Comparison of ENCODE assay signal across 10 cellular contexts in the genomic region with DNA sequence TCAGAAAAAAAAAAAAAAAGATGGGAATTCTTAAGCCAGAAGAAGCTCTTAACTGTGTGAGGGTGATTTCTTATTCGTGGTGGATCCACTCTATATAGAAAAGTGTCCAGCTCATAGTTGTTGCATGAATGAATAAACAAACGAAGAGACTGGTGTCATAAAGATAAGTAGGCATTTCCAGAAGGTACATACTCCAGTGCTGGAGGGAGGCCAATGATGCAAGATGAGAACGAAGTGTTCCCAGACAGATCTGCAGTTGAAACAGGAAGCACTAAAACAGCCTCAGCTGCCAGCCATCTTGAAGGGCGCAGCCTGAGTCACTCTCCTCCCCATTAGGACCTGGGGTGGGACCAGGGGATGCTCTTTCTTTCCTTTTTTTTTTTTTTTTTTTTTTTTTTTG. TPM values are rescaled to one million over a fixed set of nuclear protein-coding genes. Genes with fewer than 3 reads are reported as not detected.
A peak's percentile ranks its signal among the peaks of the same experiment; 100 is the strongest.
DNase-seq lines count a peak whose midpoint lies in the region; ATAC-seq, FAIRE-seq and TF ChIP-seq lines count a peak whose summit lies in the region.
"Had no signal": no experiment of that assay in that cellular context is flagged by ENCODE, and none has a peak within 500 bp of the region (broad histone marks: within the 10 kb centered on the region; RNA-seq: fewer than 3 reads in every experiment).

No MANE protein-coding gene starts in this region.

- H3K4me1 ChIP-seq in SJSA1 (replicated peaks) = peaks cover 6% of the 10 kb centered on the region
- H3K4me1 ChIP-seq: BLaER1 had no signal

- peak; percentile 86 for ATAC-seq in Right ventricle myocardium inferior
- ATAC-seq in HG03196 (IDR thresholded peaks at IDR 0.05; ENCODE audit: unreplicated experiment) = no peak
- no peak for ATAC-seq in HG02884 (IDR thresholded peaks at IDR 0.05; ENCODE audit: unreplicated experiment)

- H3K27me3 Mint-ChIP-seq in activated T-helper 2 cell treated with anti-CD3 and anti-CD28 coated beads, Interferon-gamma antibody, Interleukin-2, Interleukin-4, amounts not matched to agents 10 μg/mL and 5 μg/mL and 100 μg/mL, durations not matched to agents 14 hours and 24 hours and 36 hours (ENCODE audit: low read depth) = peaks cover 7% of the 10 kb centered on the region

- H3K27me3 ChIP-seq in SJSA1 (replicated peaks) = no peaks in the 10 kb centered on the region
- H3K27me3 ChIP-seq: BLaER1 had no signal

- H3K9me3 Mint-ChIP-seq in activated T-helper 2 cell treated with anti-CD3 and anti-CD28 coated beads, Interferon-gamma antibody, Interleukin-2, Interleukin-4, amounts not matched to agents 10 μg/mL and 5 μg/mL and 100 μg/mL, durations not matched to agents 14 hours and 24 hours and 36 hours = no peaks in the 10 kb centered on the region

- DNase-seq in Right ventricle myocardium inferior (ENCODE audit: missing footprints) = no peak
- no peak for DNase-seq in cardiac septum (ENCODE audit: low spot score)
- peak; percentile 55 to 64 for DNase-seq in SJSA1 (ENCODE audit: low read depth in 1 of 2, low spot score in 2 of 2)
- DNase-seq in hepatic stellate cell (ENCODE audit: low spot score) = peak; percentile 50
- no peak for DNase-seq in GM12891 (ENCODE audit: insufficient read length, low spot score)
- DNase-seq in activated T-helper 2 cell treated with anti-CD3 and anti-CD28 coated beads, Interferon-gamma antibody, Interleukin-2, Interleukin-4, amounts not matched to agents 10 μg/mL and 5 μg/mL and 100 μg/mL, durations not matched to agents 14 hours and 24 hours and 36 hours (ENCODE audit: low spot score) = no peak
- DNase-seq: NCI-H1436 had no signal

- no peak overlapping the region for H3K27ac ChIP-seq in SJSA1
- H3K27ac ChIP-seq: BLaER1 had no signal

- H3K4me1 Mint-ChIP-seq in activated T-helper 2 cell treated with anti-CD3 and anti-CD28 coated beads, Interferon-gamma antibody, Interleukin-2, Interleukin-4, amounts not matched to agents 10 μg/mL and 5 μg/mL and 100 μg/mL, durations not matched to agents 14 hours and 24 hours and 36 hours (ENCODE audit: low read depth) = peaks cover 4% of the 10 kb centered on the region

- no peak for TF ChIP-seq POLR2A in GM12891 (IDR thresholded peaks at IDR 0.05; ENCODE audit: low read depth, low read length)

- intact Hi-C loops in Right ventricle myocardium inferior (cut with DNase I) (loop anchor here (5.0 kb wide), 1 partner anchor 76 kb away; no protein-coding TSS in a partner anchor), cardiac septum (cut with DNase I) (loop anchor here (5.0 kb wide), 1 partner anchor 71 kb away; no protein-coding TSS in a partner anchor)
- intact Hi-C loops in activated T-helper 2 cell treated with anti-CD3 and anti-CD28 coated beads, Interferon-gamma antibody, Interleukin-2, Interleukin-4, amounts not matched to agents 10 μg/mL and 5 μg/mL and 100 μg/mL, durations not matched to agents 14 hours and 24 hours and 36 hours (cut with micrococcal nuclease) = no loop called here

- no peak overlapping the region for H3K4me3 ChIP-seq in SJSA1
- H3K4me3 ChIP-seq: BLaER1 had no signal

- no peaks in the 10 kb centered on the region for H3K36me3 ChIP-seq in SJSA1
- H3K36me3 ChIP-seq: BLaER1 had no signal

- no peak for FAIRE-seq in GM12891 (lab: Jason Lieb, UNC)

- no peaks in the 10 kb centered on the region for H3K36me3 Mint-ChIP-seq in activated T-helper 2 cell treated with anti-CD3 and anti-CD28 coated beads, Interferon-gamma antibody, Interleukin-2, Interleukin-4, amounts not matched to agents 10 μg/mL and 5 μg/mL and 100 μg/mL, durations not matched to agents 14 hours and 24 hours and 36 hours (ENCODE audit: low read depth)

- no peaks in the 10 kb centered on the region for H3K9me3 ChIP-seq in SJSA1 (replicated peaks)
- H3K9me3 ChIP-seq: BLaER1 had no signal

- H3K4me3 Mint-ChIP-seq in activated T-helper 2 cell treated with anti-CD3 and anti-CD28 coated beads, Interferon-gamma antibody, Interleukin-2, Interleukin-4, amounts not matched to agents 10 μg/mL and 5 μg/mL and 100 μg/mL, durations not matched to agents 14 hours and 24 hours and 36 hours (ENCODE audit: low read depth) = no peak overlapping the region

- no peak overlapping the region for H3K27ac Mint-ChIP-seq in activated T-helper 2 cell treated with anti-CD3 and anti-CD28 coated beads, Interferon-gamma antibody, Interleukin-2, Interleukin-4, amounts not matched to agents 10 μg/mL and 5 μg/mL and 100 μg/mL, durations not matched to agents 14 hours and 24 hours and 36 hours

TF ChIP-seq in GM12891, 5 proteins besides CTCF, POLR2A, EP300 and RAD21:
- TF ChIP-seq PAX5 (IDR thresholded peaks at IDR 0.05; ENCODE audit: insufficient read depth, low read length, severe bottlenecking) (no peak), POU2F2 (IDR thresholded peaks at IDR 0.05; ENCODE audit: low read depth, low read length) (no peak), SPI1 (IDR thresholded peaks at IDR 0.05; ENCODE audit: low read depth, low read length) (no peak), POLR2AphosphoS5 (IDR thresholded peaks at IDR 0.05; ENCODE audit: low read depth, low read length) (no peak), TAF1 (IDR thresholded peaks at IDR 0.05; ENCODE audit: low read depth, low read length) (no peak)

RNA-seq across cellular contexts. Expression of a gene that starts 47.4 kb away (rescaled TPM):
- total RNA-seq in Right ventricle myocardium inferior = 59.3 TPM
- total RNA-seq in cardiac septum = 5.2 TPM
- total RNA-seq in SJSA1 (2014; rRNA removed; shearing (Covaris generic)) = 4.3 and 5.5 TPM in 2 replicates
- 2.3 TPM for polyA plus RNA-seq in GM12891 (2012; ENCODE audit: low read depth, missing spikeins)
- 58.8 and 60.2 TPM in 2 replicates for total RNA-seq in activated T-helper 2 cell treated with anti-CD3 and anti-CD28 coated beads, Interferon-gamma antibody, Interleukin-2, Interleukin-4, amounts not matched to agents 10 μg/mL and 5 μg/mL and 100 μg/mL, durations not matched to agents 14 hours and 24 hours and 36 hours

Comparison
In these comparisons a context has a peak if more than half of its experiments do, and no peak if none do; other contexts are left out.
1. DNase-seq: peak in SJSA1 (2 of 2) and hepatic stellate cell (single experiment); none in Right ventricle myocardium inferior (single experiment), cardiac septum (single experiment), GM12891 (single experiment) and activated T-helper 2 cell treated with anti-CD3 and anti-CD28 coated beads, Interferon-gamma antibody, Interleukin-2, Interleukin-4, amounts not matched to agents 10 μg/mL and 5 μg/mL and 100 μg/mL, durations not matched to agents 14 hours and 24 hours and 36 hours (single experiment).